ENCODE assay signal across 30 cellular contexts in genomic region chr7:103037476-103037822, GRCh38.
"Had no signal": no experiment of that assay in that cellular context is flagged by ENCODE, and none has a peak within 500 bp of the region (broad histone marks: within the 10 kb centered on the region; RNA-seq: fewer than 3 reads in every experiment).

No MANE protein-coding gene starts in this region.

- DNase-seq: activated B cell treated with CpG ODN at 0.5 μM for 24 hours; activated CD4-positive, alpha-beta T cell treated with anti-CD3 and anti-CD28 coated beads for 4 hours; activated CD4-positive, alpha-beta T cell treated with anti-CD3 and anti-CD28 coated beads, Interleukin-2, amount 50 U/mL, for 1 hour; activated CD4-positive, CD25-positive, alpha-beta regulatory T cell treated with anti-CD3 and anti-CD28 coated beads, Interleukin-2, amount 50 U/mL, for 72 hours; activated CD8-positive, alpha-beta memory T cell treated with anti-CD3 and anti-CD28 coated beads for 24 hours; activated CD8-positive, alpha-beta memory T cell treated with anti-CD3 and anti-CD28 coated beads, Interleukin-2, amount 10 ng/mL, durations not matched to agents 7 days and 5 days; activated naive CD4-positive, alpha-beta T cell; activated naive CD4-positive, alpha-beta T cell treated with anti-CD3 and anti-CD28 coated beads, Interleukin-2, amount 50 U/mL, for 16 hours; activated naive CD8-positive, alpha-beta T cell treated with anti-CD3 and anti-CD28 coated beads for 36 hours; activated T-cell treated with anti-CD3 and anti-CD28 coated beads, Interleukin-2, amount 50 U/mL, for 1 hour; activated T-cell treated with anti-CD3 and anti-CD28 coated beads, Interleukin-2, amount 50 U/mL, for 72 hours; amniotic stem cell; aorta; central memory CD4-positive, alpha-beta T cell; Kasumi-1; KG1; MM.1S; MV-4-11; NCI-H1092; NCI-H2081 treated with DMSO at 0.1 percent for 48 hours; NCI-H226; NCI-H446 treated with DMSO at 0.1 percent for 48 hours; NCI-H524; T-helper 17 cell had no signal

- H3K9me3 Mint-ChIP-seq: activated CD4-positive, alpha-beta memory T cell treated with anti-CD3 and anti-CD28 coated beads, Interleukin-2, amount 10 ng/mL, durations not matched to agents 7 days and 5 days had no signal

- H3K9me3 ChIP-seq: Peyer's patch had no signal

- H3K4me1 Mint-ChIP-seq: activated B cell treated with CpG ODN at 0.5 μM for 24 hours; activated CD4-positive, alpha-beta memory T cell treated with anti-CD3 and anti-CD28 coated beads, Interleukin-2, amount 10 ng/mL, durations not matched to agents 7 days and 5 days; activated CD8-positive, alpha-beta memory T cell treated with anti-CD3 and anti-CD28 coated beads, Interleukin-2, amount 10 ng/mL, durations not matched to agents 7 days and 5 days; activated naive CD8-positive, alpha-beta T cell treated with anti-CD3 and anti-CD28 coated beads for 36 hours; activated T-helper 17 cell treated with anti-CD3 and anti-CD28 coated beads, Interleukin-2, amount 50 U/mL, for 72 hours; T-helper 17 cell had no signal

- H3K4me1 ChIP-seq: Peyer's patch had no signal

- H3K36me3 Mint-ChIP-seq: activated CD8-positive, alpha-beta memory T cell treated with anti-CD3 and anti-CD28 coated beads, Interleukin-2, amount 10 ng/mL, durations not matched to agents 7 days and 5 days had no signal

- H3K4me3 Mint-ChIP-seq: activated B cell treated with CpG ODN at 0.5 μM for 24 hours; activated CD4-positive, alpha-beta memory T cell treated with anti-CD3 and anti-CD28 coated beads, Interleukin-2, amount 10 ng/mL, durations not matched to agents 7 days and 5 days; activated CD8-positive, alpha-beta memory T cell treated with anti-CD3 and anti-CD28 coated beads, Interleukin-2, amount 10 ng/mL, durations not matched to agents 7 days and 5 days; activated naive CD8-positive, alpha-beta T cell treated with anti-CD3 and anti-CD28 coated beads for 36 hours; activated T-cell treated with anti-CD3 and anti-CD28 coated beads, Interleukin-2, amount 50 U/mL, for 72 hours; activated T-helper 17 cell treated with anti-CD3 and anti-CD28 coated beads, Interleukin-2, amount 50 U/mL, for 72 hours; T-cell; T-helper 17 cell had no signal

- H3K27ac ChIP-seq: brain microvascular endothelial cell, Peyer's patch, VCaP had no signal

- H3K27me3 Mint-ChIP-seq: activated B cell treated with CpG ODN at 0.5 μM for 24 hours; activated naive CD8-positive, alpha-beta T cell treated with anti-CD3 and anti-CD28 coated beads for 36 hours; activated T-helper 17 cell treated with anti-CD3 and anti-CD28 coated beads, Interleukin-2, amount 50 U/mL, for 72 hours; T-helper 17 cell had no signal

- H3K27ac Mint-ChIP-seq: activated B cell treated with CpG ODN at 0.5 μM for 24 hours; activated CD4-positive, alpha-beta memory T cell treated with anti-CD3 and anti-CD28 coated beads, Interleukin-2, amount 10 ng/mL, durations not matched to agents 7 days and 5 days; activated CD8-positive, alpha-beta memory T cell treated with anti-CD3 and anti-CD28 coated beads, Interleukin-2, amount 10 ng/mL, durations not matched to agents 7 days and 5 days; activated naive CD8-positive, alpha-beta T cell treated with anti-CD3 and anti-CD28 coated beads for 36 hours; activated T-cell treated with anti-CD3 and anti-CD28 coated beads, Interleukin-2, amount 50 U/mL, for 72 hours; activated T-helper 17 cell treated with anti-CD3 and anti-CD28 coated beads, Interleukin-2, amount 50 U/mL, for 72 hours; T-cell; T-helper 17 cell had no signal

- H3K36me3 ChIP-seq: brain microvascular endothelial cell, Peyer's patch had no signal

- H3K4me3 ChIP-seq: Peyer's patch had no signal

- H3K27me3 ChIP-seq: brain microvascular endothelial cell, Peyer's patch had no signal
